Comparison of ENCODE assay signal across 9 cellular contexts in the genomic region with DNA sequence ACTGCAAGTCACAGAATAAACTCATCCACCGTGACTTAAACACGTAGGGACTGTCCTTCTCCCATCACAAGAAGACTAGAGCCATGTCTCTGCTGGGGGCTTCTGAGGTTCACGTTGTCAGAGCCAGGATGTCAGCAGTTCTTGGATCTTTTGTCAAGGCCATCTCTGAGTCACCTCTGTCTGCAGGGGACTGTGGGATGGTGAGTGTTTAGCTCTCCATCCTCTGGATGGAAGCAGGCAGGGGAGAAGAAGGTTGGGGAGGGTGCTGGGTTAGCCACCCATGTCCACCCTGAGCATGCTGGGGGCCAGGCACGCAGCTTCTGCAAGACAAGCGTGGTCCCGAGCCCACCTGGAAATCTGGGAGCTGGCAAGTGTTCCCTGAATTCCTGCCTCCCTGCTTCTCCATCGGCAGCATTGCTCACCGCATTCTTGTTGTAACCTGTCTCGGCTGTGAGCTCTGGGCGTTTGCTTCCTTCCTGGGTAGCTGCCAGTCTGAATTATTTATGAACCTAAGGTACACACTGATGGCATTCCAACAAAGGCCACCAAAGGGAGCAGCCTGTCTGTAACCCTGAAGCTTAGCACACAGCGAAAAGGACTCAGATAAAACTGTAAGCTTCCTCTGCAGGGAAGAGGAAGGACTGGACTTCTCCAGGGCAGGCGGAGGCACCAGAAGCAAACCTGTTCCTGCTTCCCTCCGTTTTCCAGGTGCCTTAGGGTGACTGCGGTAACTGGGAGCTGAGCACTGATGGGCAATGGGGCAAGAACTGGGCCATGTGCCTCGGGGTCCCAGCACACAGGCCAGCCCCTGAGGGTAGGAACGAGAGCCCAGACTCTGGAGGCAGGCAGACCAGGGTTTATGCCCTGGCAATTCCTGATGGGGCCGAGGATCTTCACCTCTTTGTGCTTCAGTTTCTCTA.
A peak's percentile ranks its signal among the peaks of the same experiment; 100 is the strongest.
DNase-seq lines count a peak whose midpoint lies in the region; ATAC-seq, FAIRE-seq and TF ChIP-seq lines count a peak whose summit lies in the region.
"Had no signal": no experiment of that assay in that cellular context is flagged by ENCODE, and none has a peak within 500 bp of the region (broad histone marks: within the 10 kb centered on the region; RNA-seq: fewer than 3 reads in every experiment).

No MANE protein-coding gene starts in this region.

- peak; percentile 32 for ATAC-seq in Right ventricle myocardium superior (ENCODE audit: poor library complexity)
- ATAC-seq in K562, result peak; percentile 16; the same call in 2 of the 3 replicates
- peak; percentile 81 to 87 for ATAC-seq in lower lobe of right lung
- no peak for ATAC-seq in GM18870 (IDR thresholded peaks at IDR 0.05; ENCODE audit: unreplicated experiment)
- ATAC-seq in GM19463 (IDR thresholded peaks at IDR 0.05; ENCODE audit: unreplicated experiment), result no peak
- no peak for ATAC-seq in HG02938 (IDR thresholded peaks at IDR 0.05; ENCODE audit: unreplicated experiment)

- H3K36me3 ChIP-seq in K562 (ENCODE audit: control insufficient read depth, insufficient read depth, low read length) (no peaks in the 10 kb centered on the region), lower lobe of right lung (no peaks in the 10 kb centered on the region)
- H3K36me3 ChIP-seq: BLaER1 treated with 17β-estradiol and CSF1 and Interleukin-3, amounts not matched to agents 10 nM and 100 nM had no signal

- WGBS in K562 (ENCODE audit: insufficient coverage, low coverage, missing lambda C conversion rate), result 5% methylated on average over 17 of the region's 17 CpGs

- peak overlapping the region; percentile 67; the same call in 1 of the 2 replicates for H3K4me2 ChIP-seq in K562 (ENCODE audit: insufficient read depth, low read length)
- H3K4me2 ChIP-seq: BLaER1 treated with 17β-estradiol and CSF1 and Interleukin-3, amounts not matched to agents 10 nM and 100 nM had no signal

- TF ChIP-seq POLR2A in K562 (conservative IDR thresholded peaks at IDR 0.05), result no peak

- no peak for TF ChIP-seq EP300 in K562 (IDR thresholded peaks at IDR 0.05; ENCODE audit: low read length)

- in situ Hi-C loops in K562 (cut with MboI), result no loop called here

- H3K9ac ChIP-seq in K562 (ENCODE audit: insufficient read depth in 1 of 2, low read depth in 2 of 2, low read length in 2 of 2), result peak overlapping the region in 1 of 2 experiments; percentile 85; a peak in 2 of 4 replicates
- H3K9ac ChIP-seq: BLaER1 treated with 17β-estradiol and CSF1 and Interleukin-3, amounts not matched to agents 10 nM and 100 nM had no signal

- DNase-seq in Right ventricle myocardium superior (no peak), cardiac septum (ENCODE audit: low spot score) (no peak), K562 (ENCODE audit: extremely low read depth in 1 of 4, low spot score in 3 of 4) (no peak), lower lobe of right lung (peak; percentile 67), RKO (ENCODE audit: low spot score) (no peak)

- TF ChIP-seq CTCF in K562 (IDR thresholded peaks at IDR 0.05 in 2 of 3, conservative IDR thresholded peaks at IDR 0.05 in 1 of 3; ENCODE audit: insufficient read depth in 2 of 3, low read depth in 1 of 3, low read length in 3 of 3) (no peak), lower lobe of right lung (IDR thresholded peaks at IDR 0.05) (no peak)

- no TSS peak for BruUV-seq in K562 (replicated peaks; lab: Mats Ljungman, UMichigan)

- POLR2A ChIA-PET in K562 (lab: Yijun Ruan, JAX), result interaction anchor here (0.5 to 0.9 kb wide), 6 partner anchors 55 to 875 kb away, joined by 3 to 5 read pairs (median 3); no protein-coding TSS in a partner anchor

- H3K4me3 ChIP-seq in K562 (no peak overlapping the region), lower lobe of right lung (peak overlapping the region; percentile 21)
- H3K4me3 ChIP-seq: BLaER1 treated with 17β-estradiol and CSF1 and Interleukin-3, amounts not matched to agents 10 nM and 100 nM had no signal

- H3K27ac ChIP-seq in K562 (ENCODE audit: extremely low read depth, low read depth, low read length) (no peak overlapping the region), lower lobe of right lung (peak overlapping the region; percentile 94)
- H3K27ac ChIP-seq: BLaER1 treated with 17β-estradiol and CSF1 and Interleukin-3, amounts not matched to agents 10 nM and 100 nM had no signal

- no peak for FAIRE-seq in K562 (lab: Jason Lieb, UNC)

- H4K20me1 ChIP-seq in K562 (replicated peaks; ENCODE audit: control insufficient read depth, insufficient read depth, low read length), result 0 out of 2 replicates have a peak, but pooled peaks cover 3% of the 10 kb centered on the region
- H4K20me1 ChIP-seq: BLaER1 treated with 17β-estradiol and CSF1 and Interleukin-3, amounts not matched to agents 10 nM and 100 nM had no signal

- no peaks in the 10 kb centered on the region for H3K9me1 ChIP-seq in K562 (ENCODE audit: control insufficient read depth, insufficient read depth, low read length)

- H3K4me1 ChIP-seq in K562 (replicated peaks in 1 of 2; ENCODE audit: control insufficient read depth in 2 of 2, insufficient read depth in 2 of 2, low read length in 2 of 2), result peaks cover 0 to 10% of the 10 kb centered on the region in 2 experiments; a peak in 4 of 5 replicates
- peaks cover 25% of the 10 kb centered on the region for H3K4me1 ChIP-seq in lower lobe of right lung
- H3K4me1 ChIP-seq: BLaER1 treated with 17β-estradiol and CSF1 and Interleukin-3, amounts not matched to agents 10 nM and 100 nM had no signal

- intact Hi-C loops in Right ventricle myocardium superior (cut with DNase I), result no loop called here
- intact Hi-C loops in cardiac septum (cut with DNase I), result no loop called here
- intact Hi-C loops in K562 (cut with micrococcal nuclease), result no loop called here
- intact Hi-C loops in lower lobe of right lung (cut with DNase I), result no loop called here

- CTCF ChIA-PET in K562 (lab: Yijun Ruan, JAX; ENCODE audit: low intra/inter-chr PET ratio), result no interaction called here

- no peaks in the 10 kb centered on the region for H3K79me2 ChIP-seq in K562 (ENCODE audit: control insufficient read depth, insufficient read depth, low read length)

- no peaks in the 10 kb centered on the region for H3K9me3 ChIP-seq in K562 (replicated peaks; ENCODE audit: control insufficient read depth, insufficient read depth, low read depth, low read length)
- H3K9me3 ChIP-seq in lower lobe of right lung, result no peaks in the 10 kb centered on the region
- H3K9me3 ChIP-seq: BLaER1 treated with 17β-estradiol and CSF1 and Interleukin-3, amounts not matched to agents 10 nM and 100 nM had no signal

- no peak for TF ChIP-seq RAD21 in K562 (CRISPR knock-in tag; conservative IDR thresholded peaks at IDR 0.05 in 1 of 2, IDR thresholded peaks at IDR 0.05 in 1 of 2)

- H3K27me3 ChIP-seq in K562 (ENCODE audit: control insufficient read depth in 2 of 2, insufficient read depth in 2 of 2, low read length in 2 of 2) (peaks cover 51 to 67% of the 10 kb centered on the region in 2 experiments), lower lobe of right lung (ENCODE audit: low read depth) (no peaks in the 10 kb centered on the region)
- H3K27me3 ChIP-seq: BLaER1 treated with 17β-estradiol and CSF1 and Interleukin-3, amounts not matched to agents 10 nM and 100 nM had no signal

- peak overlapping the region; percentile 71 for H2AFZ ChIP-seq in K562 (ENCODE audit: low read depth, low read length)

TF ChIP-seq in K562, 482 proteins besides CTCF, POLR2A, EP300 and RAD21 (continues in another document):
- TF ChIP-seq TBP (optimal IDR thresholded peaks at IDR 0.05; ENCODE audit: low read depth, low read length), result no peak
- TF ChIP-seq, protein P1, sequence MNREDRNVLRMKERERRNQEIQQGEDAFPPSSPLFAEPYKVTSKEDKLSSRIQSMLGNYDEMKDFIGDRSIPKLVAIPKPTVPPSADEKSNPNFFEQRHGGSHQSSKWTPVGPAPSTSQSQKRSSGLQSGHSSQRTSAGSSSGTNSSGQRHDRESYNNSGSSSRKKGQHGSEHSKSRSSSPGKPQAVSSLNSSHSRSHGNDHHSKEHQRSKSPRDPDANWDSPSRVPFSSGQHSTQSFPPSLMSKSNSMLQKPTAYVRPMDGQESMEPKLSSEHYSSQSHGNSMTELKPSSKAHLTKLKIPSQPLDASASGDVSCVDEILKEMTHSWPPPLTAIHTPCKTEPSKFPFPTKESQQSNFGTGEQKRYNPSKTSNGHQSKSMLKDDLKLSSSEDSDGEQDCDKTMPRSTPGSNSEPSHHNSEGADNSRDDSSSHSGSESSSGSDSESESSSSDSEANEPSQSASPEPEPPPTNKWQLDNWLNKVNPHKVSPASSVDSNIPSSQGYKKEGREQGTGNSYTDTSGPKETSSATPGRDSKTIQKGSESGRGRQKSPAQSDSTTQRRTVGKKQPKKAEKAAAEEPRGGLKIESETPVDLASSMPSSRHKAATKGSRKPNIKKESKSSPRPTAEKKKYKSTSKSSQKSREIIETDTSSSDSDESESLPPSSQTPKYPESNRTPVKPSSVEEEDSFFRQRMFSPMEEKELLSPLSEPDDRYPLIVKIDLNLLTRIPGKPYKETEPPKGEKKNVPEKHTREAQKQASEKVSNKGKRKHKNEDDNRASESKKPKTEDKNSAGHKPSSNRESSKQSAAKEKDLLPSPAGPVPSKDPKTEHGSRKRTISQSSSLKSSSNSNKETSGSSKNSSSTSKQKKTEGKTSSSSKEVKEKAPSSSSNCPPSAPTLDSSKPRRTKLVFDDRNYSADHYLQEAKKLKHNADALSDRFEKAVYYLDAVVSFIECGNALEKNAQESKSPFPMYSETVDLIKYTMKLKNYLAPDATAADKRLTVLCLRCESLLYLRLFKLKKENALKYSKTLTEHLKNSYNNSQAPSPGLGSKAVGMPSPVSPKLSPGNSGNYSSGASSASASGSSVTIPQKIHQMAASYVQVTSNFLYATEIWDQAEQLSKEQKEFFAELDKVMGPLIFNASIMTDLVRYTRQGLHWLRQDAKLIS (CRISPR knock-in tag; IDR thresholded peaks at IDR 0.05), result no peak
- TF ChIP-seq PKNOX1 (IDR thresholded peaks at IDR 0.05), result no peak
- no peak for TF ChIP-seq MXI1 (IDR thresholded peaks at IDR 0.05; ENCODE audit: low read depth, low read length)
- TF ChIP-seq FOXK1 (CRISPR knock-in tag; IDR thresholded peaks at IDR 0.05; ENCODE audit: borderline replicate concordance), result no peak
- TF ChIP-seq ELF4 (CRISPR knock-in tag; IDR thresholded peaks at IDR 0.05), result no peak
- no peak for TF ChIP-seq ETV5 (CRISPR knock-in tag; IDR thresholded peaks at IDR 0.05; ENCODE audit: low read depth)
- no peak for TF ChIP-seq ZZZ3 (IDR thresholded peaks at IDR 0.05)
- no peak for TF ChIP-seq TFAM (CRISPR knock-in tag; conservative IDR thresholded peaks at IDR 0.05)
- TF ChIP-seq ZKSCAN8 (CRISPR knock-in tag; IDR thresholded peaks at IDR 0.05), result no peak
- no peak for TF ChIP-seq PYGO2 (tag; IDR thresholded peaks at IDR 0.05)

Comparison
In these comparisons a context has a peak if more than half of its experiments do, and no peak if none do; other contexts are left out.
1. ATAC-seq: peak in Right ventricle myocardium superior (single experiment), K562 (single experiment) and lower lobe of right lung (2 of 2); none in GM18870 (single experiment), GM19463 (single experiment) and HG02938 (single experiment).